16 cellular contexts compared by ENCODE assay signal in the genomic region with DNA sequence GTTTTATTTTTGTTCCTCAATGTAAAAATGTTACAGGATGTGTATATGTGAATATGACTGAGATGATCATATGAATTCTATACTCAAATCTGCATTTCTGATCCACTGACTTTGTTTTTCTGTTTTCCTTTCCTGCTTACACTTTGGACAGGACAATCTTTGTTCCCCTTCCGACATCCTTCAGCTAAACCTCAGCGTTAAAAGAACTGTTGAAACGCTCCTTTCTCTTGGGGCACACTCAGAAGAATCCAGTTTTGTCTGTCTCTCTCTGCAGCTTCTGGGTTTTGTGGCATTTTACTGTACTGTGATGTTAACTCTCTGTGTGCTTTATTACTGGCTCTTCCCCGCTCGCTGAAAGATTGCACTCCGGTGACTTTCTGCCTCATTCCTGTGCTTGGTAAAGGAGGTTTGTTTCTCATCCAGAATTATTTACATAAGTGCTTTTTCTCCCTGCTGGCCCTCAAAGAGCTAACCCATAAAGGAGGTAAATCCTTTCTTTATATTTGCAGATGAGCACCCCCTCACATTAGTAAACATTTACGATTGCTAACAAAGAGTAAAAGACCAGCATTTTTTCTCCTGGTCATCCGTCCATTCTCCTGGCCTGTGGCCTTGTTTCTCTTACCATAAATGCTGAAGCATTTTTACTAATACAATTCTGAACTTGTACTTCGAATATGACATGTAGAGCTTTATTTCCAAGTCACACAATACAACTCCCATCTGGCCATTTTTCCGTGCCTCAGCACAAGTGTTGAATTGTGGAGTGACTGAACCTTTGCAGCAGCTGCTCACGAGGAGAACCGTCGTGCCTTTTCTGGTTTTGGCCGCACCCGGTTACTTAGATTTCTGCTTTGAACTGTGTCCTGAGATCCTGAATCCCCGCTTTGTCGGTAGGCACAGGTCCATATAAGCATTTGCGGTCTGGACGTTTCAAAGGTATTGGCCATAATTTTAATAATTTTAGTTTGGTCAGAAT.
DNase-seq lines count a peak whose midpoint lies in the region; ATAC-seq and TF ChIP-seq lines count a peak whose summit lies in the region.
"Had no signal": no experiment of that assay in that cellular context is flagged by ENCODE, and none has a peak within 500 bp of the region (broad histone marks: within the 10 kb centered on the region; RNA-seq: fewer than 3 reads in every experiment).

No MANE protein-coding gene starts in this region.

- H3K4me3 Mint-ChIP-seq in activated T-cell treated with anti-CD3 and anti-CD28 coated beads, Interleukin-2, amount 50 U/mL, for 24 hours, result no peak overlapping the region
- H3K4me3 Mint-ChIP-seq in glutamatergic neuron (ENCODE audit: unreplicated experiment), result peak overlapping the region; percentile 22
- no peak overlapping the region for H3K4me3 Mint-ChIP-seq in stimulated activated memory B cell treated with anti-CD40 and anti-IgM and Interleukin-4, amounts not matched to agents 10 μg/mL and 1 μg/mL and 100 μg/mL, for 72 hours

- H3K27me3 Mint-ChIP-seq in activated T-cell treated with anti-CD3 and anti-CD28 coated beads, Interleukin-2, amount 50 U/mL, for 24 hours, result no peaks in the 10 kb centered on the region
- no peaks in the 10 kb centered on the region for H3K27me3 Mint-ChIP-seq in glutamatergic neuron (ENCODE audit: unreplicated experiment)
- no peaks in the 10 kb centered on the region for H3K27me3 Mint-ChIP-seq in stimulated activated memory B cell treated with anti-CD40 and anti-IgM and Interleukin-4, amounts not matched to agents 10 μg/mL and 1 μg/mL and 100 μg/mL, for 72 hours

- TF ChIP-seq CTCF in glutamatergic neuron (IDR thresholded peaks at IDR 0.05; ENCODE audit: partially characterized antibody, unreplicated experiment), result no peak

- H3K4me1 Mint-ChIP-seq in activated T-cell treated with anti-CD3 and anti-CD28 coated beads, Interleukin-2, amount 50 U/mL, for 24 hours (ENCODE audit: low read depth), result peaks cover 31% of the 10 kb centered on the region
- peaks cover 29% of the 10 kb centered on the region for H3K4me1 Mint-ChIP-seq in glutamatergic neuron (ENCODE audit: low read depth, unreplicated experiment)
- peaks cover 7% of the 10 kb centered on the region for H3K4me1 Mint-ChIP-seq in stimulated activated memory B cell treated with anti-CD40 and anti-IgM and Interleukin-4, amounts not matched to agents 10 μg/mL and 1 μg/mL and 100 μg/mL, for 72 hours

- H3K27ac Mint-ChIP-seq in activated T-cell treated with anti-CD3 and anti-CD28 coated beads, Interleukin-2, amount 50 U/mL, for 24 hours, result peak overlapping the region; percentile 6
- peak overlapping the region; percentile 80 for H3K27ac Mint-ChIP-seq in glutamatergic neuron (ENCODE audit: unreplicated experiment)
- H3K27ac Mint-ChIP-seq in stimulated activated memory B cell treated with anti-CD40 and anti-IgM and Interleukin-4, amounts not matched to agents 10 μg/mL and 1 μg/mL and 100 μg/mL, for 72 hours, result peak overlapping the region; percentile 83

- no peak for ATAC-seq in stimulated activated memory B cell treated with anti-CD40 and anti-IgM and Interleukin-4, amounts not matched to agents 10 μg/mL and 1 μg/mL and 100 μg/mL, for 72 hours
- no peak for ATAC-seq in GM18498 (IDR thresholded peaks at IDR 0.05; ENCODE audit: unreplicated experiment)
- ATAC-seq: gastroesophageal sphincter, left cardiac atrium, upper lobe of right lung had no signal

- in situ Hi-C loops in SK-MEL-5 (cut with HindIII; ENCODE audit: low pct_unique_long_range_greater_than_20kb, low sequenced_read_pairs), result no loop called here

- DNase-seq in activated T-cell treated with anti-CD3 and anti-CD28 coated beads, Interleukin-2, amount 50 U/mL, for 24 hours, result no peak
- no peak for DNase-seq in activated T-cell treated with anti-CD3 and anti-CD28 coated beads, Interleukin-2, amount 50 U/mL, for 1 hour
- DNase-seq in SK-MEL-5 (ENCODE audit: low read depth, low spot score), result peak; percentile 94
- DNase-seq in glutamatergic neuron, result no peak
- no peak for DNase-seq in posterior cingulate gyrus
- DNase-seq in A172 (ENCODE audit: low spot score), result no peak
- DNase-seq: activated CD8-positive, alpha-beta memory T cell treated with anti-CD3 and anti-CD28 coated beads, Interleukin-2, amount 50 U/mL, for 48 hours; amniotic stem cell; effector CD8-positive, alpha-beta T cell; HCEC 1CT; left cardiac atrium; NCI-H510A; upper lobe of right lung had no signal

- no peaks in the 10 kb centered on the region for H3K9me3 Mint-ChIP-seq in activated T-cell treated with anti-CD3 and anti-CD28 coated beads, Interleukin-2, amount 50 U/mL, for 24 hours
- peaks cover 1% of the 10 kb centered on the region for H3K9me3 Mint-ChIP-seq in glutamatergic neuron (ENCODE audit: unreplicated experiment)
- H3K9me3 Mint-ChIP-seq in stimulated activated memory B cell treated with anti-CD40 and anti-IgM and Interleukin-4, amounts not matched to agents 10 μg/mL and 1 μg/mL and 100 μg/mL, for 72 hours, result no peaks in the 10 kb centered on the region

- intact Hi-C loops in posterior cingulate gyrus (cut with DNase I), result no loop called here

- peaks cover 68% of the 10 kb centered on the region for H3K36me3 Mint-ChIP-seq in activated T-cell treated with anti-CD3 and anti-CD28 coated beads, Interleukin-2, amount 50 U/mL, for 24 hours (ENCODE audit: low read depth)
- no peaks in the 10 kb centered on the region for H3K36me3 Mint-ChIP-seq in glutamatergic neuron (ENCODE audit: unreplicated experiment)
- peaks cover 45% of the 10 kb centered on the region for H3K36me3 Mint-ChIP-seq in stimulated activated memory B cell treated with anti-CD40 and anti-IgM and Interleukin-4, amounts not matched to agents 10 μg/mL and 1 μg/mL and 100 μg/mL, for 72 hours

Comparison
In these comparisons a context has a peak if more than half of its experiments do, and no peak if none do; other contexts are left out.
1. H3K27ac Mint-ChIP-seq: peak in every context shown above with its lines; median percentile 83 in stimulated activated memory B cell treated with anti-CD40 and anti-IgM and Interleukin-4, amounts not matched to agents 10 μg/mL and 1 μg/mL and 100 μg/mL, for 72 hours; 80 in glutamatergic neuron; 6 in activated T-cell treated with anti-CD3 and anti-CD28 coated beads, Interleukin-2, amount 50 U/mL, for 24 hours.